8 cellular contexts compared by ENCODE assay signal in the genomic region with DNA sequence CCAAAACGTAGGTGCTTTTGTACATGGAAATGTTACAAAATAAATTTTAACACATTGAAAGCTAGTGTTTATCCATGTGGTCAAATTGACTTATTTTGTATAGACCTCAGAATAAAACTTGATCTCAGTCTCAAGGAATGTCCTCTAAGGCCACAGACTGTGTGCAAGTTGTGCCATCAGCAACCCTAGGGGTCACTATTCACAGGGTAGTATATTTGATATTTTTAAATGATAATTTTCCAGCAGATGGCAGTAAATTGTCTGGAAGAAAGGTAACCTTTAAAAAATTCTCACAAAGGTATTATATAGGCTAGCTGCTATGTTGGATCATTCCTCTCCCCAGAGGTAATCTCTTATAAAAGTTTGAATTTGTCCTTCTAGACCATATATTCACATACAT. TPM values are rescaled to one million over a fixed set of nuclear protein-coding genes. Genes with fewer than 3 reads are reported as not detected.
DNase-seq lines count a peak whose midpoint lies in the region; ATAC-seq and TF ChIP-seq lines count a peak whose summit lies in the region.

No MANE protein-coding gene starts in this region.

- TF ChIP-seq CTCF in BE2C (IDR thresholded peaks at IDR 0.05; ENCODE audit: low read depth, low read length) (0 out of 2 replicates have a peak, but pooled peaks have one; percentile 11), fibroblast of pulmonary artery (IDR thresholded peaks at IDR 0.05; ENCODE audit: low read length, missing control alignments) (peak; percentile 17)

- no peaks in the 10 kb centered on the region for H3K9me3 ChIP-seq in BE2C

- H3K4me3 ChIP-seq in BE2C (ENCODE audit: low read depth, low read length) (no peak overlapping the region), fibroblast of pulmonary artery (replicated peaks; ENCODE audit: low read depth, low read length) (no peak overlapping the region)

- ATAC-seq in GM18511 (IDR thresholded peaks at IDR 0.05; ENCODE audit: unreplicated experiment): peak; percentile 52

- DNase-seq in BE2C (no peak), OCI-M1 (lab: John Stamatoyannopoulos, UW) (peak; percentile 68), fibroblast of pulmonary artery (ENCODE audit: low read depth) (no peak), SHP77 (lab: John Stamatoyannopoulos, UW) (no peak), NCI-H2029 treated with DMSO at 0.1 percent for 48 hours (lab: John Stamatoyannopoulos, UW) (no peak), AG08395 (ENCODE audit: low spot score) (no peak), NCI-H2081 treated with DMSO at 0.1 percent for 48 hours (lab: John Stamatoyannopoulos, UW) (no peak)

- H3K27me3 ChIP-seq in BE2C: no peaks in the 10 kb centered on the region

- H3K4me1 ChIP-seq in BE2C: no peaks in the 10 kb centered on the region

- H3K36me3 ChIP-seq in BE2C: no peaks in the 10 kb centered on the region

RNA-seq across cellular contexts. Expression of gene SNX10, which starts 12.9 kb away (rescaled TPM):
- not detected for polyA plus RNA-seq in BE2C (2012; ENCODE audit: insufficient read depth, insufficient read length, low read depth)
